In genomic region chr10:83164134-83164533, GRCh38 we compare ENCODE assay signal across 29 cellular contexts.
"Had no signal": no experiment of that assay in that cellular context is flagged by ENCODE, and none has a peak within 500 bp of the region (broad histone marks: within the 10 kb centered on the region; RNA-seq: fewer than 3 reads in every experiment).

No MANE protein-coding gene starts in this region.

- H3K36me3 ChIP-seq: adrenal gland, Peyer's patch, SJSA1 had no signal

- DNase-seq: activated CD4-positive, alpha-beta T cell treated with anti-CD3 and anti-CD28 coated beads, Interleukin-2, amount 10 ng/mL, durations not matched to agents 24 days and 14 days; activated CD4-positive, alpha-beta T cell treated with anti-CD3 and anti-CD28 coated beads, Interleukin-2, amount 50 U/mL, for 4 hours; activated CD8-positive, alpha-beta T cell treated with anti-CD3 and anti-CD28 coated beads for 36 hours; activated gamma-delta T cell; activated naive CD4-positive, alpha-beta T cell treated with Interleukin-2 at 50 U/mL for 16 hours; activated naive CD8-positive, alpha-beta T cell treated with anti-CD3 and anti-CD28 coated beads, Interleukin-2, amount 10 ng/mL, durations not matched to agents 7 days and 5 days; activated T-cell treated with anti-CD3 and anti-CD28 coated beads, Interleukin-2, amount 50 U/mL, for 1 hour; activated T-cell treated with anti-CD3 and anti-CD28 coated beads, Interleukin-2, amount 50 U/mL, for 72 hours; adrenal gland; caudate nucleus; cerebellar nuclear complex; NCI-H1092 treated with DMSO at 0.1 percent for 48 hours; NCI-H1417; NCI-H1694; NCI-H1930; NCI-H2081 treated with DMSO at 0.1 percent for 48 hours; NCI-H226; NCI-H524 treated with DMSO at 0.1 percent for 48 hours; NCI-H748 treated with DMSO at 0.1 percent for 48 hours; PC-3; Peyer's patch; RPMI8226; SHP77 treated with DMSO at 0.1 percent for 48 hours; SK-N-SH had no signal

- H3K4me1 ChIP-seq: adrenal gland, Peyer's patch, SJSA1 had no signal

- H3K4me2 ChIP-seq: SK-N-SH had no signal

- ATAC-seq: activated CD8-positive, alpha-beta T cell treated with anti-CD3 and anti-CD28 coated beads for 36 hours; activated T-cell treated with anti-CD3 and anti-CD28 coated beads, Interleukin-2, amount 50 U/mL, for 72 hours; activated T-helper 17 cell treated with anti-CD3 and anti-CD28 coated beads, Interleukin-2, amount 50 U/mL, for 72 hours; K562; PC-3 had no signal

- H3K9ac ChIP-seq: SK-N-SH had no signal

- H3K27me3 ChIP-seq: adrenal gland, Peyer's patch, SJSA1 had no signal

- FAIRE-seq: bronchial epithelial cell, K562, TTC549 had no signal

- H3K9me3 ChIP-seq: adrenal gland, SJSA1, SK-N-SH had no signal

- H3K27ac ChIP-seq: adrenal gland, Peyer's patch, SJSA1 had no signal

- H3K4me3 ChIP-seq: adrenal gland, K562, Peyer's patch, SJSA1 had no signal
